Comparison of ENCODE assay signal across 17 cellular contexts in the genomic region with DNA sequence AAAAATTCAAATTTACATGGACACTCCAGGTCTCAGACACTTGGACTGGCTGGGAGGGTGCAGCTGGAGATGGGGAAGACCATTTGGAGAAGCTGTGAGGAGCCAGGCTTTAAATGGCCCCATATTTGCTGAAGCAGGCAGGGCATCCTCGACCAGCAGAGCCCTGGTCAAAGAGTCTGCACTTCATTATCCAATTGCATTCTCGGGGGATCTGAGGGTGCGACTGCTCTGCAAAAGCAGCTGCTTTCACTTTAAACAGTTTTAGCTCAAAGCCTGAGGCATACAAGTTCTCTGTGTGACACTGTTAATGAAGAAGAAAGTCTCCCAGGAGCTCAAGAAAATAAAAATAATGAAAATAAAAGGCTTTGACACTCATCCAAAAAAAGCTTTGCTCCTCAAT.
A peak's percentile ranks its signal among the peaks of the same experiment; 100 is the strongest.
DNase-seq lines count a peak whose midpoint lies in the region; ATAC-seq and TF ChIP-seq lines count a peak whose summit lies in the region.
"Had no signal": no experiment of that assay in that cellular context is flagged by ENCODE, and none has a peak within 500 bp of the region (broad histone marks: within the 10 kb centered on the region; RNA-seq: fewer than 3 reads in every experiment).

No MANE protein-coding gene starts in this region.

- DNase-seq in activated CD4-positive, alpha-beta T cell treated with anti-CD3 and anti-CD28 coated beads for 48 hours = no peak
- no peak for DNase-seq in activated T-cell treated with anti-CD3 and anti-CD28 coated beads for 4 hours
- DNase-seq in GM03348 (ENCODE audit: low spot score) = no peak
- DNase-seq in RWPE1 (ENCODE audit: low spot score) = no peak
- DNase-seq: amygdala; CD8-positive, alpha-beta T cell; cerebellar nuclear complex; DMS79 treated with DMSO at 0.1 percent for 48 hours; NCI-H82; T-helper 1 cell had no signal

- H3K27ac ChIP-seq in BLaER1 treated with 17β-estradiol and CSF1 and Interleukin-3, amounts not matched to agents 10 nM and 100 nM = peak overlapping the region in 4 of 11 experiments; percentile 5 to 47 (median 34); a peak in 3 of 22 replicates
- H3K27ac ChIP-seq in OCI-LY3 (ENCODE audit: low read length) (peak overlapping the region; percentile 87), RWPE1 (no peak overlapping the region)
- H3K27ac ChIP-seq: neutrophil, right atrium auricular region, VCaP had no signal

- no peaks in the 10 kb centered on the region for H3K9me3 ChIP-seq in BLaER1 treated with 17β-estradiol and CSF1 and Interleukin-3, amounts not matched to agents 10 nM and 100 nM (replicated peaks in 1 of 11)
- H3K9me3 ChIP-seq in OCI-LY3 (ENCODE audit: insufficient read depth, low read length) = no peaks in the 10 kb centered on the region
- H3K9me3 ChIP-seq: neutrophil, right atrium auricular region had no signal

- POLR2A ChIA-PET in RWPE1 (lab: Yijun Ruan, JAX; ENCODE audit: low non-redundant PET) = no interaction called here

- no peaks in the 10 kb centered on the region for H3K27me3 ChIP-seq in BLaER1 treated with 17β-estradiol and CSF1 and Interleukin-3, amounts not matched to agents 10 nM and 100 nM
- H3K27me3 ChIP-seq in OCI-LY3 (ENCODE audit: low read depth, low read length) = no peaks in the 10 kb centered on the region
- H3K27me3 ChIP-seq: neutrophil, right atrium auricular region had no signal

- no peak overlapping the region for H3K9ac ChIP-seq in BLaER1 treated with 17β-estradiol and CSF1 and Interleukin-3, amounts not matched to agents 10 nM and 100 nM
- H3K9ac ChIP-seq in OCI-LY3 (ENCODE audit: low read length) = peak overlapping the region; percentile 56

- no peaks in the 10 kb centered on the region for H3K36me3 ChIP-seq in BLaER1 treated with 17β-estradiol and CSF1 and Interleukin-3, amounts not matched to agents 10 nM and 100 nM
- no peaks in the 10 kb centered on the region for H3K36me3 ChIP-seq in OCI-LY3 (replicated peaks; ENCODE audit: low read depth, low read length)
- H3K36me3 ChIP-seq: neutrophil, right atrium auricular region had no signal

- no peak overlapping the region for H2AFZ ChIP-seq in OCI-LY3 (ENCODE audit: low read depth, low read length)

- no peaks in the 10 kb centered on the region for H3K79me2 ChIP-seq in OCI-LY3 (ENCODE audit: low read length)

- TF ChIP-seq CTCF in OCI-LY3 (IDR thresholded peaks at IDR 0.05; ENCODE audit: low read depth, low read length) (no peak), RWPE1 (conservative IDR thresholded peaks at IDR 0.05; ENCODE audit: low read depth) (no peak)

- CTCF ChIA-PET in RWPE1 (lab: Yijun Ruan, JAX) = no interaction called here

- ATAC-seq in GM19438 (IDR thresholded peaks at IDR 0.05; ENCODE audit: low read depth, unreplicated experiment) = peak; percentile 15
- peak; percentile 16 for ATAC-seq in HG02840 (IDR thresholded peaks at IDR 0.05; ENCODE audit: low FRiP score, unreplicated experiment)
- ATAC-seq: CD8-positive, alpha-beta T cell had no signal

- H3K4me1 ChIP-seq in BLaER1 treated with 17β-estradiol and CSF1 and Interleukin-3, amounts not matched to agents 10 nM and 100 nM = peaks cover 12 to 15% (median 13%) of the 10 kb centered on the region in 10 experiments
- peaks cover 65% of the 10 kb centered on the region for H3K4me1 ChIP-seq in OCI-LY3 (ENCODE audit: low read length)
- H3K4me1 ChIP-seq: right atrium auricular region had no signal

- H3K4me3 ChIP-seq in BLaER1 treated with 17β-estradiol and CSF1 and Interleukin-3, amounts not matched to agents 10 nM and 100 nM = no peak overlapping the region
- H3K4me3 ChIP-seq in OCI-LY3 (ENCODE audit: low read length) = peak overlapping the region; percentile 46
- H3K4me3 ChIP-seq: right atrium auricular region had no signal

- no peaks in the 10 kb centered on the region for H4K20me1 ChIP-seq in BLaER1 treated with 17β-estradiol and CSF1 and Interleukin-3, amounts not matched to agents 10 nM and 100 nM
- H4K20me1 ChIP-seq in OCI-LY3 (ENCODE audit: insufficient read depth, low read length) = no peaks in the 10 kb centered on the region

- peak overlapping the region; percentile 9 to 57 (median 44); a peak in 21 of 22 replicates for H3K4me2 ChIP-seq in BLaER1 treated with 17β-estradiol and CSF1 and Interleukin-3, amounts not matched to agents 10 nM and 100 nM
- peak overlapping the region; percentile 78 for H3K4me2 ChIP-seq in OCI-LY3 (ENCODE audit: low read length)
